ENCODE assay signal across 1 cellular context in genomic region chr7:26073041-26073440, GRCh38.
TF ChIP-seq lines count a peak whose summit lies in the region.

No MANE protein-coding gene starts in this region.

TF ChIP-seq in HepG2, 621 proteins besides CTCF, POLR2A, EP300 and RAD21 (continued from another document):
- TF ChIP-seq, protein P1, sequence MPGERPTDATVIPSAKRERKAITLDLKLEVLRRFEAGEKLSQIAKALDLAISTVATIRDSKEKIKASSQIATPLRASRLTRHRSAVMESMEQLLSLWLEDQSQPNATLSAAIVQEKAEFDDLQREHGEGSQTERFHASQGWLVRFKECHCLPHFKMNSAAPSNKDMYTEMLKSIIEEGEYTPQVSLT (CRISPR knock-in tag; IDR thresholded peaks at IDR 0.05; ENCODE audit: borderline replicate concordance, low read depth) = no peak
- no peak for TF ChIP-seq SAFB2 (CRISPR knock-in tag; IDR thresholded peaks at IDR 0.05; ENCODE audit: borderline replicate concordance, low read depth)
- TF ChIP-seq MATR3 (CRISPR knock-in tag; IDR thresholded peaks at IDR 0.05) = no peak
